2 cellular contexts compared by ENCODE assay signal in genomic region chr9:21959268-21959667, GRCh38. TPM values are rescaled to one million over a fixed set of nuclear protein-coding genes. Genes with fewer than 3 reads are reported as not detected.
"Had no signal": no experiment of that assay in that cellular context is flagged by ENCODE, and none has a peak within 500 bp of the region (broad histone marks: within the 10 kb centered on the region; RNA-seq: fewer than 3 reads in every experiment).

No MANE protein-coding gene starts in this region.

RNA-seq across cellular contexts. Expression of gene CDKN2A, which starts 34.9 kb away (rescaled TPM):
- total RNA-seq: MCF 10A, NCI-H460 had no signal

RNA-seq across cellular contexts. Expression of gene CDKN2B-AS1, which starts 35.3 kb away (rescaled TPM):
- total RNA-seq: MCF 10A, NCI-H460 had no signal

RNA-seq across cellular contexts. Expression of gene CDKN2B, which starts 49.8 kb away (rescaled TPM):
- total RNA-seq: MCF 10A, NCI-H460 had no signal
